Comparison of ENCODE assay signal across 13 cellular contexts in the genomic region with DNA sequence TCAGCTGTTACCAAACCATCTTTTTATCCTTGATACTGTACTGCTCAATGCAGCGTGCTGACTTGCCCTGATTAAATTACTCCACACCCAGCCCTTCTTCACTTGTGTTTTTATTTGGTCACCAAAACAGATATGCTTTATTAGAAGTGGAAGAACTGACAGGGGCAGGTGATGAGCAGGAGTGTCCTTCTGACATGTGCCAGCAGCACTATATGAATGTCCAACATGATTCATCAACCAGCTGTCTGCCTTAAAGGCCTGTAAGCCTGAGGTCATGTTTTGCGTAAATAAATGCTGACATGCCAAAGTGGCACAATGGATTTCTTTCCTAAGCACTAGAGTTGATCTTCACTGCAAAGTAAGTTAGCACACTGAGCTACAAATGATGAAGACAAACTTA.
DNase-seq lines count a peak whose midpoint lies in the region; ATAC-seq and TF ChIP-seq lines count a peak whose summit lies in the region.
"Had no signal": no experiment of that assay in that cellular context is flagged by ENCODE, and none has a peak within 500 bp of the region (broad histone marks: within the 10 kb centered on the region; RNA-seq: fewer than 3 reads in every experiment).

No MANE protein-coding gene starts in this region.

- H3K27ac ChIP-seq in brain microvascular endothelial cell, result no peak overlapping the region

- peak; percentile 30 for DNase-seq in DMS53 treated with DMSO at 0.1 percent for 48 hours (lab: John Stamatoyannopoulos, UW; ENCODE audit: unreplicated experiment)
- DNase-seq in NCI-H2029 treated with DMSO at 0.1 percent for 48 hours (lab: John Stamatoyannopoulos, UW), result peak; percentile 35
- peak; percentile 11 for DNase-seq in brain microvascular endothelial cell
- DNase-seq in left kidney (ENCODE audit: low read depth, low spot score), result peak; percentile 46
- no peak for DNase-seq in SW 1271 (lab: John Stamatoyannopoulos, UW)
- no peak for DNase-seq in middle frontal gyrus (ENCODE audit: extremely low spot score, low spot score)
- DNase-seq: activated T-cell treated with anti-CD3 and anti-CD28 coated beads, Interleukin-2, amount 50 U/mL, for 72 hours; Calu3; KBM-7; stimulated activated CD4-positive, alpha-beta T cell treated with anti-CD3 and anti-CD28 coated beads, Interleukin-12 subunit alpha, Interleukin-12 subunit beta, amount 100 ng/mL, for 4 hours had no signal

- H3K27me3 ChIP-seq in brain microvascular endothelial cell (replicated peaks), result no peaks in the 10 kb centered on the region

- in situ Hi-C loops in brain microvascular endothelial cell (cut with HindIII; ENCODE audit: low pct_ligation_motif_present, low sequenced_read_pairs), result no loop called here

- TF ChIP-seq CTCF in brain microvascular endothelial cell (IDR thresholded peaks at IDR 0.05; ENCODE audit: low read depth, low read length, missing control alignments), result no peak

- no peak overlapping the region for H3K4me3 ChIP-seq in brain microvascular endothelial cell (ENCODE audit: low read depth, low read length)

- ATAC-seq in HG02763 (IDR thresholded peaks at IDR 0.05; ENCODE audit: unreplicated experiment), result no peak
- ATAC-seq in HG03520 (IDR thresholded peaks at IDR 0.05; ENCODE audit: unreplicated experiment), result no peak
- ATAC-seq: activated T-cell treated with anti-CD3 and anti-CD28 coated beads, Interleukin-2, amount 50 U/mL, for 72 hours; WTC11 had no signal

- no peaks in the 10 kb centered on the region for H3K36me3 ChIP-seq in brain microvascular endothelial cell (replicated peaks)

Comparison
In these comparisons a context has a peak if more than half of its experiments do, and no peak if none do; other contexts are left out.
1. DNase-seq: peak in DMS53 treated with DMSO at 0.1 percent for 48 hours (single experiment), NCI-H2029 treated with DMSO at 0.1 percent for 48 hours (single experiment), brain microvascular endothelial cell (single experiment) and left kidney (single experiment); none in SW 1271 (0 of 2) and middle frontal gyrus (single experiment).